Comparison of ENCODE assay signal across 1 cellular context in the genomic region with DNA sequence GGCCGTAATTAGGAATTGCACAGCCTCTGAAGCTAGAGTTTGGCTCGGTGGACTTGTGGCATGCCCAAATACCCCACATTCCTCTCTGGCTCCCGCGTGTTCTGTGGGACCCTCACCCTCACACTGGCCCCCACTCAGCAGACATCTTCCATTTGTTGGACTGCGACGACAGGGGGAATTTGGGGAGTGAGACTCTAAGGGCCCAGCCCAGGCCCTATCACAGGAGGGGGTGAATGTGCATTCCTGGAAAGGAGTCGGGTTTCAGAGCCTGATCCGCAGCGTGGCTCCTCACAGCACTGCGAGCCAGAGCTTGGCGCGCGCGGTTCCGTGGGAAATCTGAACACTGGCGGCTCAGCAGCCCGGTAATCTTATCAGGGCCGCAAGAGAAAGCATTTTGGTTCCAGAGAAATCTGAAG.
TF ChIP-seq lines count a peak whose summit lies in the region.

No MANE protein-coding gene starts in this region.

TF ChIP-seq in WTC11, 78 proteins besides CTCF, POLR2A, EP300 and RAD21 (continued from another document):
- TF ChIP-seq, protein P1, sequence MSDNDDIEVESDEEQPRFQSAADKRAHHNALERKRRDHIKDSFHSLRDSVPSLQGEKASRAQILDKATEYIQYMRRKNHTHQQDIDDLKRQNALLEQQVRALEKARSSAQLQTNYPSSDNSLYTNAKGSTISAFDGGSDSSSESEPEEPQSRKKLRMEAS (CRISPR knock-in tag; IDR thresholded peaks at IDR 0.05): peak; percentile 49; the same call in 1 of the 2 replicates
